In genomic region chr3:126452213-126452612, GRCh38 we compare ENCODE assay signal across 20 cellular contexts. TPM values are rescaled to one million over a fixed set of nuclear protein-coding genes. Genes with fewer than 3 reads are reported as not detected.
DNase-seq lines count a peak whose midpoint lies in the region; ATAC-seq and TF ChIP-seq lines count a peak whose summit lies in the region.
"Had no signal": no experiment of that assay in that cellular context is flagged by ENCODE, and none has a peak within 500 bp of the region (broad histone marks: within the 10 kb centered on the region; RNA-seq: fewer than 3 reads in every experiment).

No MANE protein-coding gene starts in this region.

- H3K27ac Mint-ChIP-seq in central memory CD8-positive, alpha-beta T cell (ENCODE audit: low read depth), result peak overlapping the region; percentile 38
- no peak overlapping the region for H3K27ac Mint-ChIP-seq in osteocyte (ENCODE audit: unreplicated experiment)

- H3K4me1 Mint-ChIP-seq in central memory CD8-positive, alpha-beta T cell, result peaks cover 42% of the 10 kb centered on the region
- H3K4me1 Mint-ChIP-seq in osteocyte (ENCODE audit: unreplicated experiment), result peaks cover 2% of the 10 kb centered on the region

- no peaks in the 10 kb centered on the region for H3K27me3 Mint-ChIP-seq in central memory CD8-positive, alpha-beta T cell
- H3K27me3 Mint-ChIP-seq in osteocyte (ENCODE audit: unreplicated experiment), result no peaks in the 10 kb centered on the region
- H3K27me3 Mint-ChIP-seq: IgD-negative memory B cell had no signal

- DNase-seq in activated CD4-positive, CD25-positive, alpha-beta regulatory T cell treated with anti-CD3 and anti-CD28 coated beads, Interleukin-2, amount 50 U/mL, for 72 hours, result peak; percentile 5
- no peak for DNase-seq in activated CD4-positive, CD25-positive, alpha-beta regulatory T cell (lab: John Stamatoyannopoulos, UW)
- no peak for DNase-seq in central memory CD8-positive, alpha-beta T cell (ENCODE audit: low spot score in 2 of 2)
- peak; percentile 36 for DNase-seq in osteocyte (ENCODE audit: extremely low spot score, unreplicated experiment)
- DNase-seq in DMS 273 treated with DMSO at 0.1 percent for 48 hours (lab: John Stamatoyannopoulos, UW), result no peak
- DNase-seq in body of pancreas, result no peak
- no peak for DNase-seq in DMS79 treated with DMSO at 0.1 percent for 48 hours (lab: John Stamatoyannopoulos, UW)
- no peak for DNase-seq in activated CD4-positive, alpha-beta T cell treated with anti-CD3 and anti-CD28 coated beads for 1 hour
- DNase-seq: AML-193; Karpas-422; MV-4-11; NCI-H1105 treated with DMSO at 0.1 percent for 48 hours; NCI-H1694 treated with DMSO at 0.1 percent for 48 hours; NK-92 treated with Interleukin-12 subunit alpha and Interleukin-12 subunit beta, amount 100 ng/mL, for 24 hours had no signal

- H3K4me3 Mint-ChIP-seq in central memory CD8-positive, alpha-beta T cell, result no peak overlapping the region
- H3K4me3 Mint-ChIP-seq in osteocyte (ENCODE audit: unreplicated experiment), result no peak overlapping the region
- H3K4me3 Mint-ChIP-seq: IgD-negative memory B cell had no signal

- WGBS in body of pancreas, 2 donors, result 85 to 90% methylated on average over 9 of the region's 9 CpGs

- no peaks in the 10 kb centered on the region for H3K9me3 ChIP-seq in body of pancreas

- no peaks in the 10 kb centered on the region for H3K9me3 Mint-ChIP-seq in central memory CD8-positive, alpha-beta T cell
- H3K9me3 Mint-ChIP-seq in osteocyte (ENCODE audit: unreplicated experiment), result no peaks in the 10 kb centered on the region
- H3K9me3 Mint-ChIP-seq: IgD-negative memory B cell had no signal

- H3K4me1 ChIP-seq in body of pancreas, result peaks cover 30% of the 10 kb centered on the region

- peaks cover 42% of the 10 kb centered on the region for H3K36me3 Mint-ChIP-seq in central memory CD8-positive, alpha-beta T cell (ENCODE audit: insufficient read depth)
- H3K36me3 Mint-ChIP-seq in osteocyte (ENCODE audit: unreplicated experiment), result peaks cover 35% of the 10 kb centered on the region

- TF ChIP-seq CTCF in osteocyte (IDR thresholded peaks at IDR 0.05) (no peak), body of pancreas (IDR thresholded peaks at IDR 0.05) (no peak)

- H3K4me3 ChIP-seq in body of pancreas, result no peak overlapping the region

- H3K27me3 ChIP-seq in body of pancreas, result no peaks in the 10 kb centered on the region

- peaks cover 0 to 18% of the 10 kb centered on the region in 2 donors for H3K36me3 ChIP-seq in body of pancreas (replicated peaks in 1 of 2; ENCODE audit: insufficient read depth in 1 of 2, low read depth in 2 of 2)

- H3K27ac ChIP-seq in body of pancreas, result no peak overlapping the region
- H3K27ac ChIP-seq: C4-2B had no signal

- no peak for TF ChIP-seq POLR2A in body of pancreas (IDR thresholded peaks at IDR 0.05)

- intact Hi-C loops in body of pancreas (cut with DNase I), result loop anchor here (10.0 kb wide), 1 partner anchor 97 kb away; the partner anchor contains the start of gene KLF15

- no peak for ATAC-seq in central memory CD8-positive, alpha-beta T cell (replicated peaks; ENCODE audit: extremely low read depth, poor library complexity, severe bottlenecking)
- no peak for ATAC-seq in body of pancreas
- ATAC-seq: SK-N-SH treated with all-trans-retinoic acid at 6 μM for 48 hours had no signal

RNA-seq across cellular contexts. Expression of gene ZXDC, which starts 23.5 kb away (rescaled TPM):
- total RNA-seq in osteocyte, result 30.7 and 31.8 TPM in 2 replicates
- total RNA-seq in body of pancreas, result 10 to 100 TPM; 33.9 to 39.4 TPM

RNA-seq across cellular contexts. Expression of gene CFAP100, which starts 57.5 kb away (rescaled TPM):
- total RNA-seq in osteocyte (not detected in 2 replicates), body of pancreas (not detected)
- total RNA-seq: A172, M059J, NCI-H460 had no signal

Comparison
In these comparisons a context has a peak if more than half of its experiments do, and no peak if none do; other contexts are left out.
1. DNase-seq: peak in activated CD4-positive, CD25-positive, alpha-beta regulatory T cell treated with anti-CD3 and anti-CD28 coated beads, Interleukin-2, amount 50 U/mL, for 72 hours (single experiment) and osteocyte (single experiment); none in activated CD4-positive, CD25-positive, alpha-beta regulatory T cell (0 of 4), central memory CD8-positive, alpha-beta T cell (0 of 2), DMS 273 treated with DMSO at 0.1 percent for 48 hours (single experiment), body of pancreas (0 of 4), DMS79 treated with DMSO at 0.1 percent for 48 hours (single experiment) and activated CD4-positive, alpha-beta T cell treated with anti-CD3 and anti-CD28 coated beads for 1 hour (single experiment).